8 cellular contexts compared by ENCODE assay signal in the genomic region with DNA sequence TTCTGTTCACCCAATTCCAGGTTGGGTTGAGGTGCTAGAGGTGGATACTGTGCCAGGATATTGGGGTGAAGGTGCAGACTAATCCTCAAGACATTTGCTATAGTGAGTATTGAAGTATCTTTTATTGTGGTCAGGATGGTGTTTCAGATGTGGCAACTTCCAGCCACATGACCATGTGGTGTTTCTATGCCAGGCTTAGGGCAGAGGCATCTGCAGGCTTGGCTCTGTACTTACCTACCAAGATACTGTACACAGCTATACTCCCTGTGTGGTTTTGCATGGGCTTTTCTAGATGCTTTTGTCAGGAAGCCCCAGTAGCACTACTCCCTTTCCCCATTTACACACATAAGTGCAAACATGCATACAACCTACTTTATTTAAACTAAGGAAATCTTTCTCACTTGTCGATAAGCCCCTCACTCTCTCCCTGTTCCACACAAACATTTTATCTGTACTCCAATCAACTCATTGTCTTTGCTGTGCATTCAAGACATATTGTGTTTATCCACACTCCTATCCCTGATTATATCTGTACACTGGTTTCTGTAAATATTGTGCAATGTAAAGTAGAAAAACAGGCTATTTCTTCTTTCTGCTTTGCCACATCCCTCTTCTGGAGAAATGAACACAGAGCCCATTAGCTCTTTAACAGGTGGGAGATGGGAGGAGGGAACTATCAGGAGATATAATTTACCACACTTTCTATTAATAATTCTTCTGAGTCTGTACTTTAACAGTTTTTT. TPM values are rescaled to one million over a fixed set of nuclear protein-coding genes. Genes with fewer than 3 reads are reported as not detected.
DNase-seq lines count a peak whose midpoint lies in the region; ATAC-seq, FAIRE-seq and TF ChIP-seq lines count a peak whose summit lies in the region.

No MANE protein-coding gene starts in this region.

- no peaks in the 10 kb centered on the region for H3K4me1 Mint-ChIP-seq in HFFc6 (ENCODE audit: low read depth)

- no peaks in the 10 kb centered on the region for H3K27me3 Mint-ChIP-seq in HFFc6 (ENCODE audit: insufficient read depth)

- no peak for FAIRE-seq in D721Med (lab: Jason Lieb, UNC)

- no peaks in the 10 kb centered on the region for H3K9me3 Mint-ChIP-seq in HFFc6

- no peak overlapping the region for H3K4me3 ChIP-seq in fibroblast of villous mesenchyme (ENCODE audit: low read depth, low read length)

- H3K4me3 Mint-ChIP-seq in HFFc6, result no peak overlapping the region

- CTCF ChIA-PET in GM10248 (lab: Yijun Ruan, JAX), result interaction anchor here (1.5 to 7.5 kb wide), 3 partner anchors 10 to 15 kb away, joined by 4 to 46 read pairs (median 4); no protein-coding TSS in a partner anchor

- peak; percentile 76 for ATAC-seq in HG03097 (IDR thresholded peaks at IDR 0.05; ENCODE audit: low FRiP score, unreplicated experiment)

- TF ChIP-seq CTCF in fibroblast of villous mesenchyme (IDR thresholded peaks at IDR 0.05; ENCODE audit: insufficient read depth, low read depth, low read length), result no peak
- TF ChIP-seq CTCF in HFFc6 (IDR thresholded peaks at IDR 0.05), result no peak
- no peak for TF ChIP-seq CTCF in GM10248 (IDR thresholded peaks at IDR 0.05; ENCODE audit: control extremely low read depth, extremely low read depth, low read depth, missing control alignments)
- TF ChIP-seq CTCF in D721Med (IDR thresholded peaks at IDR 0.05; ENCODE audit: insufficient read depth, missing control alignments), result no peak

- DNase-seq in activated CD4-positive, alpha-beta T cell treated with anti-CD3 and anti-CD28 coated beads for 48 hours, result peak; percentile 8
- no peak for DNase-seq in activated CD4-positive, alpha-beta T cell treated with anti-CD3 and anti-CD28 coated beads, Interleukin-2, amount 50 U/mL, for 48 hours
- DNase-seq in T follicular helper cell (ENCODE audit: low read depth), result peak; percentile 20
- DNase-seq in fibroblast of villous mesenchyme (ENCODE audit: low read depth), result peak; percentile 54
- DNase-seq in HFFc6, result no peak
- DNase-seq in GM10248 (ENCODE audit: extremely low spot score), result no peak
- no peak for DNase-seq in D721Med (ENCODE audit: insufficient read length, low spot score)

- H3K27ac Mint-ChIP-seq in HFFc6, result no peak overlapping the region

- POLR2A ChIA-PET in GM10248 (lab: Yijun Ruan, JAX), result no interaction called here

- no peaks in the 10 kb centered on the region for H3K36me3 Mint-ChIP-seq in HFFc6 (ENCODE audit: low read depth)

RNA-seq across cellular contexts. Expression of gene ARL6IP6, which starts 12.3 kb away (rescaled TPM):
- 20.0 and 42.7 TPM in 2 replicates for total RNA-seq in fibroblast of villous mesenchyme
- total RNA-seq in HFFc6 (2021; fragmentation: NEBNext Ultra II Directional; extraction: Animal tissue kit (Norgen Biotek cat#: 25700)), result 10 to 100 TPM in 5 of 6 experiments, 1 to 10 TPM in 1; 9.2 to 32.0 (median 24.3) TPM

RNA-seq across cellular contexts. Expression of gene PRPF40A, which starts 13.5 kb away (rescaled TPM):
- total RNA-seq in fibroblast of villous mesenchyme, result 135 and 181 TPM in 2 replicates
- total RNA-seq in HFFc6 (2021; fragmentation: NEBNext Ultra II Directional; extraction: Animal tissue kit (Norgen Biotek cat#: 25700)), result 100 to 1,000 TPM in 3 of 6 experiments, 10 to 100 TPM in 3; 88.8 to 105 (median 99.1) TPM

Comparison
In these comparisons a context has a peak if more than half of its experiments do, and no peak if none do; other contexts are left out.
1. DNase-seq: peak in activated CD4-positive, alpha-beta T cell treated with anti-CD3 and anti-CD28 coated beads for 48 hours (single experiment), T follicular helper cell (single experiment) and fibroblast of villous mesenchyme (single experiment); none in activated CD4-positive, alpha-beta T cell treated with anti-CD3 and anti-CD28 coated beads, Interleukin-2, amount 50 U/mL, for 48 hours (0 of 2), HFFc6 (single experiment), GM10248 (single experiment) and D721Med (single experiment).